13 cellular contexts compared by ENCODE assay signal in the genomic region with DNA sequence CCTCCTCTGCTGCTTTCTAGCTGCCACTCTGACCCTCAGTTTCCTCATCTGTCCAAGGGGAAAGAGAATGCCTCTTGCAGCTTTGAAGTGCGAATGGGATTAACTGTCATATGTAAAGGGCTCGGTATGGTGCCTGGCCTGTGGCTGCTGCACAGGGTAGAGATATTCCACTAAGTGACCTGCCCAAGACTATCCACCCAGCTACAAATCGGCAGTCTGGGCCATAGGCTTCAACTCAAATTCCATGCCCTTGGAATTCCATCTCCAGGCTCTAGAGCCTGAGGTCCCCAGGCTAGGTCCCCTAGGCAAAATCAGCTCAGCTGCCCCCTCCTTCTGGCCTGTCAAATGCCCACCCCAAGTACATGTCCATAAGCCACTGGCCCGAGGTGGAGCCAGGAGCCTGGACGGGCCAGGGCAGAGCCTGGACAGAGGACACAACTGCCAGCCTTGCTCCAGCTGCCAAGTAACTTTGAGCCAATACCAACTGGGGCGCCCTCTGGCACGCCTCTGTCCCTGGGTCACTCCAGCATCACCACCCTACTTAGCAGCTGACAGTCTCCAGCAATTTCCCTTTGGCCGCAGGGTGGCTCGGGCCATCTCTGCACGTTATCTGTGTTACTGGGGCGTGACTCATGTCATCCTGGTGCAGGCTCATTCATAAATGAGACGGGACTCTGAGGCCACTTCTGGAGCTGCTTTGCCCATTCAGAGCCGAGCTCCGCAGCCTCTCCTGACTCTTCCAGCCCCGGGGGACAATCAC. TPM values are rescaled to one million over a fixed set of nuclear protein-coding genes. Genes with fewer than 3 reads are reported as not detected.
DNase-seq lines count a peak whose midpoint lies in the region; ATAC-seq, FAIRE-seq and TF ChIP-seq lines count a peak whose summit lies in the region.
"Had no signal": no experiment of that assay in that cellular context is flagged by ENCODE, and none has a peak within 500 bp of the region (broad histone marks: within the 10 kb centered on the region; RNA-seq: fewer than 3 reads in every experiment).

No MANE protein-coding gene starts in this region.

- H3K27me3 Mint-ChIP-seq in CD4-positive, CD25-positive, alpha-beta regulatory T cell, result no peaks in the 10 kb centered on the region

- no peak overlapping the region for H3K4me3 Mint-ChIP-seq in CD4-positive, CD25-positive, alpha-beta regulatory T cell

- TF ChIP-seq EP300 in esophagus muscularis mucosa (IDR thresholded peaks at IDR 0.05), result no peak

- no peak for ATAC-seq in CD4-positive, CD25-positive, alpha-beta regulatory T cell (ENCODE audit: low read depth in 2 of 2)

- TF ChIP-seq POLR2A in GM12892 (IDR thresholded peaks at IDR 0.05; ENCODE audit: low read depth, low read length) (no peak), esophagus muscularis mucosa (IDR thresholded peaks at IDR 0.05; ENCODE audit: low read depth) (no peak)

- WGBS in esophagus muscularis mucosa, result 67% methylated on average over 13 of the region's 15 CpGs

- peak overlapping the region; percentile 45 to 99 (median 78) for H3K27ac Mint-ChIP-seq in CD4-positive, CD25-positive, alpha-beta regulatory T cell

- no peak overlapping the region for H3K4me3 ChIP-seq in CD4-positive, CD25-positive, alpha-beta regulatory T cell (ENCODE audit: low read depth, low read length)
- H3K4me3 ChIP-seq in esophagus muscularis mucosa, result no peak overlapping the region
- H3K4me3 ChIP-seq: SK-N-MC, thyroid gland had no signal

- DNase-seq in CD4-positive, CD25-positive, alpha-beta regulatory T cell, result no peak
- DNase-seq in HT-29 (ENCODE audit: low spot score) (peak; percentile 19), SK-N-DZ (ENCODE audit: low spot score) (peak; percentile 70), left kidney (ENCODE audit: low read depth, low spot score) (peak; percentile 51), GM12892 (ENCODE audit: insufficient read length) (no peak), esophagus muscularis mucosa (ENCODE audit: extremely low spot score) (no peak), midbrain (lab: John Stamatoyannopoulos, UW) (no peak)
- DNase-seq in activated naive CD4-positive, alpha-beta T cell treated with Interleukin-2 at 50 U/mL for 16 hours, result no peak
- DNase-seq: stimulated activated CD4-positive, alpha-beta T cell treated with anti-CD3 and anti-CD28 coated beads, Interleukin-4, amount 100 ng/mL, for 4 hours had no signal

- no peaks in the 10 kb centered on the region for H3K36me3 ChIP-seq in CD4-positive, CD25-positive, alpha-beta regulatory T cell (ENCODE audit: control insufficient read depth, insufficient read depth, low read length)
- H3K36me3 ChIP-seq in esophagus muscularis mucosa, result no peaks in the 10 kb centered on the region
- H3K36me3 ChIP-seq: neutrophil, thyroid gland had no signal

- no peaks in the 10 kb centered on the region for H3K36me3 Mint-ChIP-seq in CD4-positive, CD25-positive, alpha-beta regulatory T cell

- no peaks in the 10 kb centered on the region for H3K27me3 ChIP-seq in CD4-positive, CD25-positive, alpha-beta regulatory T cell (ENCODE audit: control insufficient read depth, insufficient read depth, low read length)
- peaks cover 0 to 23% (median 0%) of the 10 kb centered on the region in 4 donors for H3K27me3 ChIP-seq in esophagus muscularis mucosa
- H3K27me3 ChIP-seq: thyroid gland had no signal

- no peak for TF ChIP-seq CTCF in esophagus muscularis mucosa (IDR thresholded peaks at IDR 0.05)

- H3K4me1 Mint-ChIP-seq in CD4-positive, CD25-positive, alpha-beta regulatory T cell, result peaks cover 6 to 58% (median 38%) of the 10 kb centered on the region in 4 donors

- H3K9me3 ChIP-seq in CD4-positive, CD25-positive, alpha-beta regulatory T cell (ENCODE audit: control insufficient read depth in 2 of 2, low read length in 2 of 2), result no peaks in the 10 kb centered on the region
- H3K9me3 ChIP-seq in esophagus muscularis mucosa, result no peaks in the 10 kb centered on the region
- H3K9me3 ChIP-seq: neutrophil, thyroid gland had no signal

- peaks cover 25% of the 10 kb centered on the region for H3K4me1 ChIP-seq in CD4-positive, CD25-positive, alpha-beta regulatory T cell (ENCODE audit: control insufficient read depth, insufficient read depth, low read length, poor library complexity, severe bottlenecking)
- H3K4me1 ChIP-seq in esophagus muscularis mucosa, result no peaks in the 10 kb centered on the region
- H3K4me1 ChIP-seq: thyroid gland had no signal

- intact Hi-C loops in esophagus muscularis mucosa (cut with DNase I), result no loop called here

- H3K27ac ChIP-seq in CD4-positive, CD25-positive, alpha-beta regulatory T cell (ENCODE audit: insufficient read depth, low read length, poor library complexity, severe bottlenecking), result no peak overlapping the region
- H3K27ac ChIP-seq in esophagus muscularis mucosa (replicated peaks in 1 of 4), result no peak overlapping the region
- H3K27ac ChIP-seq: neutrophil, SK-N-MC, thyroid gland had no signal

- no peaks in the 10 kb centered on the region for H3K9me3 Mint-ChIP-seq in CD4-positive, CD25-positive, alpha-beta regulatory T cell

- FAIRE-seq in GM12892 (lab: Jason Lieb, UNC), result no peak
- FAIRE-seq: D721Med had no signal

RNA-seq across cellular contexts. Expression of a gene that starts 57.1 kb away (rescaled TPM):
- 0.59 TPM for total RNA-seq in CD4-positive, CD25-positive, alpha-beta regulatory T cell
- under 1 TPM in 2 of 4 donors, not detected in 2; 0.02 TPM for polyA plus RNA-seq in CD4-positive, CD25-positive, alpha-beta regulatory T cell
- total RNA-seq in HT-29 (2014; rRNA removed; shearing (Covaris generic)), result not detected in 2 replicates
- polyA plus RNA-seq in SK-N-DZ (2014; cell fraction: cytosol; rRNA removed), result 1.7 and 2.4 TPM in 2 replicates
- polyA plus RNA-seq in SK-N-DZ (2014; cell fraction: nucleus; rRNA removed), result 0.85 and 1.3 TPM in 2 replicates
- polyA plus RNA-seq in GM12892 (2012; ENCODE audit: missing spikeins), result not detected
- 1 to 10 TPM in 2 of 4 donors, under 1 TPM in 2; 0.42 to 2.0 (median 1.2) TPM for total RNA-seq in esophagus muscularis mucosa

Comparison
In these comparisons a context has a peak if more than half of its experiments do, and no peak if none do; other contexts are left out.
1. DNase-seq: peak in HT-29 (single experiment), SK-N-DZ (single experiment) and left kidney (single experiment); none in CD4-positive, CD25-positive, alpha-beta regulatory T cell (0 of 3), activated naive CD4-positive, alpha-beta T cell treated with Interleukin-2 at 50 U/mL for 16 hours (single experiment), GM12892 (single experiment), esophagus muscularis mucosa (single experiment) and midbrain (single experiment).